Comparison of ENCODE assay signal across 7 cellular contexts in the genomic region with DNA sequence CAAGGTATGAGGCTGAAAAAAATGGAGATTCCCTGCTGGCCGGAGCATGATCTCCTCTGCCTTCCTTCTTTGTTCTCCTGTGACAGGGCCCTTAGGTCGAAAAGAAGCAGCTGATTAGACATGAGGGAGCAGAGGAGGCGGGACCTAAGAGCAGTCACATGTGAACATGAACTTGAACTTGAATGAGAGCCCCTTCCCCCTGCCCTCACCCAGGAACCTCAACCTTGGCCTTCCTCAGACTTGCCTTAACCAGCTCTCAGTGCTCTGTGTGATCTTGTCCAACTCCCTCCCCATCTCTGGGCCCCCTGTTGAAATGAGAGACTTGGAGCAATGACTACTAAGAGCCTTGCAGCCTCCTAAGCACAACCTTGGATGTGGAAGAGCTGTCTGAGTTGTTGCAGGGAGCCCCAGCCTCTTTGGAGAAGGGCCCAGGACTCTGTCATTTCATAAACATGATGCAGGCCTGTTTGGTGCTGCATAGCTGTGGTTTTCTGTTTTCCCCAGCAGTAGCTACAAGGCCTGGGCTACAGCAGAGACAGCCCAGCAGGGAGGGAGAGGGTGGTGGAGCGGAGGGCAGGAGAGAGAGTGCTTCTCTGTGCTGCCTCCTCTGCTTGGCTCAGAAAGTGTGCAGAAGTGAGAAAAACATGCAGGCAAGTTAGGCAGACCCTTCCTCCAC.
A peak's percentile ranks its signal among the peaks of the same experiment; 100 is the strongest.
DNase-seq lines count a peak whose midpoint lies in the region; ATAC-seq and TF ChIP-seq lines count a peak whose summit lies in the region.

No MANE protein-coding gene starts in this region.

- no peak overlapping the region for H2AK5ac ChIP-seq in mesendoderm (ENCODE audit: low read length)

- H3K4me1 ChIP-seq in mesendoderm (ENCODE audit: control insufficient read depth, low read depth, low read length) (no peaks in the 10 kb centered on the region), upper lobe of left lung (peaks cover 0 to 6% (median 3%) of the 10 kb centered on the region in 4 donors)

- DNase-seq in NCI-H226 (peak; percentile 75), dedifferentiated amniotic fluid mesenchymal stem cell (ENCODE audit: extremely low spot score) (peak; percentile 98), mesendoderm (peak; percentile 50), upper lobe of left lung (no peak), NCI-H2227 (lab: John Stamatoyannopoulos, UW; ENCODE audit: unreplicated experiment) (no peak), NCI-H128 (lab: John Stamatoyannopoulos, UW; ENCODE audit: unreplicated experiment) (no peak), NCI-H2171 (lab: John Stamatoyannopoulos, UW) (no peak)

- H2BK5ac ChIP-seq in mesendoderm (ENCODE audit: low read length) = no peak overlapping the region

- H3K27ac ChIP-seq in mesendoderm (ENCODE audit: low read depth, low read length) = no peak overlapping the region
- H3K27ac ChIP-seq in upper lobe of left lung = peak overlapping the region in 1 of 4 donors; percentile 35

- H3K23ac ChIP-seq in mesendoderm (ENCODE audit: low read length) = no peak overlapping the region

- H3K79me2 ChIP-seq in mesendoderm (ENCODE audit: control insufficient read depth, insufficient read depth, low read length) = no peaks in the 10 kb centered on the region

- no peak overlapping the region for H3K4me2 ChIP-seq in mesendoderm (ENCODE audit: low read length)

- H4K5ac ChIP-seq in mesendoderm (ENCODE audit: low read length) = no peak overlapping the region

- TF ChIP-seq CTCF in upper lobe of left lung (IDR thresholded peaks at IDR 0.05) = no peak

- peak; percentile 71 to 93 for ATAC-seq in upper lobe of left lung (ENCODE audit: low FRiP score in 2 of 2)

- H3K4me3 ChIP-seq in mesendoderm (ENCODE audit: low read length) (no peak overlapping the region), upper lobe of left lung (no peak overlapping the region)

- no peak overlapping the region for H3K18ac ChIP-seq in mesendoderm (ENCODE audit: low read length)

- peaks cover 0 to 7% (median 2%) of the 10 kb centered on the region in 4 donors for H3K9me3 ChIP-seq in upper lobe of left lung

- no peak overlapping the region for H2BK120ac ChIP-seq in mesendoderm (ENCODE audit: low read depth, low read length)

- no CpG with 5 or more reads among the region's 4 CpGs for WGBS in mesendoderm (ENCODE audit: extremely low coverage, insufficient coverage, low lambda C conversion rate)
- 63 to 88% methylated on average over 4 of the region's 4 CpGs for WGBS in upper lobe of left lung, 2 donors

- TF ChIP-seq POLR2A in upper lobe of left lung (IDR thresholded peaks at IDR 0.05) = no peak

- H4K8ac ChIP-seq in mesendoderm (ENCODE audit: low read depth, low read length) = no peak overlapping the region

- H3K36me3 ChIP-seq in mesendoderm (ENCODE audit: control insufficient read depth, insufficient read depth, low read length) = no peaks in the 10 kb centered on the region
- no peaks in the 10 kb centered on the region for H3K36me3 ChIP-seq in upper lobe of left lung

- no peak for TF ChIP-seq EP300 in upper lobe of left lung (IDR thresholded peaks at IDR 0.05)

- H3K27me3 ChIP-seq in mesendoderm (ENCODE audit: insufficient read depth, low read length, poor library complexity) (no peaks in the 10 kb centered on the region), upper lobe of left lung (no peaks in the 10 kb centered on the region)

- peak overlapping the region; percentile 10 for H3K56ac ChIP-seq in mesendoderm (ENCODE audit: low read length)

- no peak overlapping the region for H3K9ac ChIP-seq in mesendoderm (ENCODE audit: low read length)

- no peaks in the 10 kb centered on the region for H3K79me1 ChIP-seq in mesendoderm (ENCODE audit: low read length)

- H3K4ac ChIP-seq in mesendoderm (ENCODE audit: low read depth, low read length) = no peak overlapping the region

- no peak overlapping the region for H2BK15ac ChIP-seq in mesendoderm (replicated peaks; ENCODE audit: low read depth)

Comparison
In these comparisons a context has a peak if more than half of its experiments do, and no peak if none do; other contexts are left out.
1. DNase-seq: peak in NCI-H226 (single experiment), dedifferentiated amniotic fluid mesenchymal stem cell (single experiment) and mesendoderm (single experiment); none in upper lobe of left lung (0 of 2), NCI-H2227 (single experiment), NCI-H128 (single experiment) and NCI-H2171 (single experiment).